Comparison of ENCODE assay signal across 23 cellular contexts in the genomic region with DNA sequence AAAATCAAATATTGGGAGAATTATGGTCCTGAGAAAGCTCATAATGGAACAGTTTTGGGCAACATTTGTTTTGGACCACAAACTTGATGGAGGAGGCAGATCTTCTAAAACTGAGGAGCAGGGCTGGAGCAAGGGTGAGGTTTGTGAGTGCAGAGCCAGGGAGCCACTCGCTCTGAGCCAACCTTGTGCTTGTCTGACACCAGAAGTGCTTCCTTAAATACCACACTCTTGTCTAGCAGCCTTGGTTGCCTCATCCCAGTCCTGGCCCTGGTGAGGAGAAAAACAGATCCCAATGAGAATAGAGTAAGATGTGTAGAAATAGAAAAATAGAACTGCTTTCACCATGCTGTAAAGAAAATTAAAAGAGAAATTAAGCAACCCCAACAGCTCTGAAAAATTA. TPM values are rescaled to one million over a fixed set of nuclear protein-coding genes. Genes with fewer than 3 reads are reported as not detected.
"Had no signal": no experiment of that assay in that cellular context is flagged by ENCODE, and none has a peak within 500 bp of the region (broad histone marks: within the 10 kb centered on the region; RNA-seq: fewer than 3 reads in every experiment).

No MANE protein-coding gene starts in this region.

- H3K4me1 ChIP-seq: SJCRH30 had no signal

- H3K27me3 ChIP-seq: SJCRH30 had no signal

- H3K27ac Mint-ChIP-seq: IgD-negative memory B cell had no signal

- ATAC-seq: K562, SK-N-SH treated with all-trans-retinoic acid at 6 μM for 48 hours had no signal

- H3K9me3 ChIP-seq: SJCRH30 had no signal

- H3K4me3 ChIP-seq: K562, SJCRH30 had no signal

- DNase-seq: Kasumi-1, MM.1S, NCI-H1092 treated with DMSO at 0.1 percent for 48 hours, NCI-H1436, NCI-H187, NCI-H2029, NCI-H2081 treated with DMSO at 0.1 percent for 48 hours, NCI-H2171, NCI-H226, NCI-H446, NCI-H510A, NCI-H524 treated with DMSO at 0.1 percent for 48 hours, NCI-H69, NCI-H774, RPMI8226, SHP77 treated with DMSO at 0.1 percent for 48 hours, SJCRH30 had no signal

- H3K27me3 Mint-ChIP-seq: IgD-negative memory B cell had no signal

- H3K4me3 Mint-ChIP-seq: IgD-negative memory B cell had no signal

- H3K27ac ChIP-seq: HL-60, KMS-11, SJCRH30 had no signal

RNA-seq across cellular contexts. Expression of a gene that starts 20.1 kb away (rescaled TPM):
- total RNA-seq: K562, M059J, SJCRH30 had no signal

RNA-seq across cellular contexts. Expression of a gene that starts 31.3 kb away (rescaled TPM):
- total RNA-seq: K562, M059J, SJCRH30 had no signal

RNA-seq across cellular contexts. Expression of a gene that starts 39.6 kb away (rescaled TPM):
- total RNA-seq: K562, M059J, SJCRH30 had no signal
